ENCODE assay signal across 8 cellular contexts in genomic region chr11:35662649-35663407, GRCh38. TPM values are rescaled to one million over a fixed set of nuclear protein-coding genes. Genes with fewer than 3 reads are reported as not detected.
DNase-seq lines count a peak whose midpoint lies in the region; ATAC-seq and TF ChIP-seq lines count a peak whose summit lies in the region.

Gene TRIM44, plus strand, starts transcription at chr11:35662775. Its CDS starts 337 bp downstream, at chr11:35663112.

- H3K9me3 Mint-ChIP-seq in CD4-positive, alpha-beta memory T cell: peaks cover 15 to 38% (median 25%) of the 10 kb centered on the region in 8 donors
- peaks cover 6% of the 10 kb centered on the region for H3K9me3 Mint-ChIP-seq in endothelial cell (ENCODE audit: unreplicated experiment)

- no peak for TF ChIP-seq CTCF in endothelial cell (IDR thresholded peaks at IDR 0.05; ENCODE audit: unreplicated experiment)

- peak within 1 kb of the TSS; percentile 93 to 99 (median 96) for H3K4me3 Mint-ChIP-seq in CD4-positive, alpha-beta memory T cell
- peak within 1 kb of the TSS; percentile 91 for H3K4me3 Mint-ChIP-seq in endothelial cell (ENCODE audit: unreplicated experiment)

- CTCF ChIA-PET in CD4-positive, alpha-beta memory T cell (lab: Charles Lee; ENCODE audit: partially characterized antibody): no interaction called here

- peaks cover 23 to 40% of the 10 kb centered on the region in 2 donors for H3K36me3 Mint-ChIP-seq in CD4-positive, alpha-beta memory T cell
- peaks cover 22% of the 10 kb centered on the region for H3K36me3 Mint-ChIP-seq in endothelial cell (ENCODE audit: low read depth, unreplicated experiment)

- peak within 1 kb of the TSS; percentile 95 to 99 (median 96) for H3K27ac Mint-ChIP-seq in CD4-positive, alpha-beta memory T cell
- H3K27ac Mint-ChIP-seq in endothelial cell (ENCODE audit: unreplicated experiment): peak within 1 kb of the TSS; percentile 90

- H3K4me1 Mint-ChIP-seq in CD4-positive, alpha-beta memory T cell: peaks cover 34 to 50% (median 43%) of the 10 kb centered on the region in 4 donors
- H3K4me1 Mint-ChIP-seq in endothelial cell (ENCODE audit: unreplicated experiment): peaks cover 11% of the 10 kb centered on the region

- H3K27ac ChIP-seq in CD4-positive, alpha-beta memory T cell (ENCODE audit: low read depth, low read length): peak within 1 kb of the TSS; percentile 74

- peaks cover 3 to 5% of the 10 kb centered on the region in 2 donors for H3K27me3 Mint-ChIP-seq in CD4-positive, alpha-beta memory T cell
- H3K27me3 Mint-ChIP-seq in endothelial cell (ENCODE audit: unreplicated experiment): peaks cover 2% of the 10 kb centered on the region

- intact Hi-C loops in CD4-positive, alpha-beta memory T cell (cut with micrococcal nuclease): loop anchor here (1.0 to 10.0 kb wide), 4 partner anchors 46 to 1228 kb away; partner anchors contain the start of genes CAT, COMMD9 and TRAF6

- POLR2A ChIA-PET in CD4-positive, alpha-beta memory T cell (lab: Charles Lee; ENCODE audit: partially characterized antibody): interaction anchor here (0.6 to 1.0 kb wide), 2 partner anchors 16 to 627 kb away, joined by 3 to 4 read pairs; partner anchors contain the start of gene COMMD9

- ATAC-seq in GM19395 (IDR thresholded peaks at IDR 0.05; ENCODE audit: unreplicated experiment): peak; percentile 95
- peak; percentile 83 for ATAC-seq in HG03565 (IDR thresholded peaks at IDR 0.05; ENCODE audit: unreplicated experiment)

- peak within 1 kb of the TSS; percentile 55 to 81 for H3K4me3 ChIP-seq in CD4-positive, alpha-beta memory T cell (ENCODE audit: low read length in 2 of 2)

- no peaks in the 10 kb centered on the region for H3K27me3 ChIP-seq in CD4-positive, alpha-beta memory T cell (ENCODE audit: insufficient read depth, low read length)

- peak; percentile 81 to 86 (median 84) for DNase-seq in CD4-positive, alpha-beta memory T cell
- DNase-seq in NOMO-1 treated with dmso at 0.1 percent for 144 hours (lab: John Stamatoyannopoulos, UW; ENCODE audit: unreplicated experiment): peak; percentile 70
- peak; percentile 69 for DNase-seq in activated CD8-positive, alpha-beta memory T cell treated with anti-CD3 and anti-CD28 coated beads, Interleukin-2, amount 50 U/mL, for 24 hours (ENCODE audit: extremely low read depth)
- DNase-seq in endothelial cell (ENCODE audit: low spot score): peak; percentile 64
- DNase-seq in midbrain (lab: John Stamatoyannopoulos, UW): peak; percentile 84
- DNase-seq in stimulated activated CD8-positive, alpha-beta memory T cell treated with anti-CD3 and anti-CD28 coated beads, Interleukin-2, amount 100 ng/mL, for 1 hour (ENCODE audit: low read depth in 2 of 2): peak; percentile 59 to 62

- H3K9me3 ChIP-seq in CD4-positive, alpha-beta memory T cell (ENCODE audit: control insufficient read depth in 1 of 2, low read length in 2 of 2): peaks cover 0 to 13% of the 10 kb centered on the region in 2 donors

- H3K36me3 ChIP-seq in CD4-positive, alpha-beta memory T cell (ENCODE audit: insufficient read depth, low read length): no peaks in the 10 kb centered on the region

- peaks cover 34% of the 10 kb centered on the region for H3K4me1 ChIP-seq in CD4-positive, alpha-beta memory T cell (ENCODE audit: insufficient read depth, low read length)

RNA-seq across cellular contexts. Expression of gene TRIM44, which starts in this region (rescaled TPM):
- total RNA-seq in CD4-positive, alpha-beta memory T cell: 10 to 100 TPM; 49.8 to 53.1 TPM
- polyA plus RNA-seq in CD4-positive, alpha-beta memory T cell: 10 to 100 TPM; 34.7 to 47.6 TPM
- total RNA-seq in endothelial cell (ENCODE audit: unreplicated experiment): 48.6 TPM

Comparison
In these comparisons a context has a peak if more than half of its experiments do, and no peak if none do; other contexts are left out.
1. Peak in every context shown above with its lines: DNase-seq, ATAC-seq, H3K4me3 ChIP-seq and H3K27ac ChIP-seq.